17 cellular contexts compared by ENCODE assay signal in genomic region chr3:188979236-188979635, GRCh38.
DNase-seq lines count a peak whose midpoint lies in the region; ATAC-seq and TF ChIP-seq lines count a peak whose summit lies in the region.
"Had no signal": no experiment of that assay in that cellular context is flagged by ENCODE, and none has a peak within 500 bp of the region (broad histone marks: within the 10 kb centered on the region; RNA-seq: fewer than 3 reads in every experiment).

No MANE protein-coding gene starts in this region.

- ATAC-seq in right cardiac atrium: peak in 1 of 2 donors; percentile 38
- ATAC-seq: esophagus mucosa had no signal

- intact Hi-C loops in right cardiac atrium (cut with DNase I) (loop anchor here in 2 of 4 donors (10.0 kb wide), 2 partner anchors 156 to 166 kb away; no protein-coding TSS in a partner anchor), thyroid gland (cut with DNase I) (no loop called here)

- H2BK15ac ChIP-seq in mesendoderm (replicated peaks; ENCODE audit: low read depth): no peak overlapping the region

- H2AK5ac ChIP-seq in mesendoderm (ENCODE audit: low read length): no peak overlapping the region

- no peaks in the 10 kb centered on the region for H3K9me3 ChIP-seq in HAP-1
- H3K9me3 ChIP-seq in right cardiac atrium (ENCODE audit: control insufficient read depth, low read length): no peaks in the 10 kb centered on the region
- H3K9me3 ChIP-seq in thyroid gland: no peaks in the 10 kb centered on the region
- H3K9me3 ChIP-seq: BLaER1 treated with 17β-estradiol and CSF1 and Interleukin-3, amounts not matched to agents 10 nM and 100 nM; mucosa of descending colon; SJSA1 had no signal

- no peak overlapping the region for H3K27ac Mint-ChIP-seq in progenitor cell of endocrine pancreas
- H3K27ac Mint-ChIP-seq: stimulated activated naive CD8-positive, alpha-beta T cell treated with anti-CD3 and anti-CD28 coated beads, Interleukin-15, Interleukin-2, amounts not matched to agents 100 ng/mL and 50 ng/mL, for 24 hours had no signal

- no peak overlapping the region for H3K18ac ChIP-seq in mesendoderm (ENCODE audit: low read length)

- no peaks in the 10 kb centered on the region for H3K4me1 Mint-ChIP-seq in progenitor cell of endocrine pancreas (ENCODE audit: low read depth)

- no peak overlapping the region for H2BK5ac ChIP-seq in mesendoderm (ENCODE audit: low read length)

- no peak overlapping the region for H3K4me2 ChIP-seq in mesendoderm (ENCODE audit: low read length)
- H3K4me2 ChIP-seq: BLaER1 treated with 17β-estradiol and CSF1 and Interleukin-3, amounts not matched to agents 10 nM and 100 nM had no signal

- no peak for TF ChIP-seq POLR2A in thyroid gland (IDR thresholded peaks at IDR 0.05)

- H3K4me1 ChIP-seq in HAP-1: peaks cover 47% of the 10 kb centered on the region
- H3K4me1 ChIP-seq in right cardiac atrium (ENCODE audit: control insufficient read depth, insufficient read depth, low read length): peaks cover 3% of the 10 kb centered on the region
- peaks cover 18 to 25% of the 10 kb centered on the region in 2 donors for H3K4me1 ChIP-seq in thyroid gland
- H3K4me1 ChIP-seq in mesendoderm (ENCODE audit: control insufficient read depth, low read depth, low read length): no peaks in the 10 kb centered on the region

- H3K4me3 ChIP-seq in HAP-1 (no peak overlapping the region), right cardiac atrium (ENCODE audit: low read length) (no peak overlapping the region), thyroid gland (replicated peaks in 1 of 3) (no peak overlapping the region), mesendoderm (ENCODE audit: low read length) (no peak overlapping the region)
- H3K4me3 ChIP-seq: BLaER1 treated with 17β-estradiol and CSF1 and Interleukin-3, amounts not matched to agents 10 nM and 100 nM; mucosa of descending colon; SJSA1 had no signal

- no peak overlapping the region for H3K23ac ChIP-seq in mesendoderm (ENCODE audit: low read length)

- no peaks in the 10 kb centered on the region for H3K9me3 Mint-ChIP-seq in progenitor cell of endocrine pancreas (ENCODE audit: low read depth)
- H3K9me3 Mint-ChIP-seq: stimulated activated naive CD8-positive, alpha-beta T cell treated with anti-CD3 and anti-CD28 coated beads, Interleukin-15, Interleukin-2, amounts not matched to agents 100 ng/mL and 50 ng/mL, for 24 hours had no signal

- H3K27ac ChIP-seq in right cardiac atrium (ENCODE audit: low read length) (peak overlapping the region; percentile 26), thyroid gland (peak overlapping the region; percentile 49 to 83 (median 72)), mesendoderm (ENCODE audit: low read depth, low read length) (no peak overlapping the region)
- H3K27ac ChIP-seq: BLaER1 treated with 17β-estradiol and CSF1 and Interleukin-3, amounts not matched to agents 10 nM and 100 nM; brain microvascular endothelial cell; SJSA1 had no signal

- 68% methylated on average over 7 of the region's 7 CpGs for WGBS in right cardiac atrium
- 51 to 63% methylated on average over 7 of the region's 7 CpGs for WGBS in thyroid gland, 2 donors
- no CpG with 5 or more reads among the region's 7 CpGs for WGBS in mesendoderm (ENCODE audit: extremely low coverage, insufficient coverage, low lambda C conversion rate)

- no peak overlapping the region for H3K56ac ChIP-seq in mesendoderm (ENCODE audit: low read length)

- in situ Hi-C loops in HAP-1 (cut with MboI; ENCODE audit: low sequenced_read_pairs): no loop called here

- no peaks in the 10 kb centered on the region for H3K27me3 ChIP-seq in HAP-1 (ENCODE audit: low read depth)
- no peaks in the 10 kb centered on the region for H3K27me3 ChIP-seq in right cardiac atrium (ENCODE audit: control insufficient read depth, insufficient read depth)
- no peaks in the 10 kb centered on the region for H3K27me3 ChIP-seq in thyroid gland
- no peaks in the 10 kb centered on the region for H3K27me3 ChIP-seq in mesendoderm (ENCODE audit: insufficient read depth, low read length, poor library complexity)
- H3K27me3 ChIP-seq: BLaER1 treated with 17β-estradiol and CSF1 and Interleukin-3, amounts not matched to agents 10 nM and 100 nM; brain microvascular endothelial cell; SJSA1 had no signal

- TF ChIP-seq CTCF in thyroid gland (IDR thresholded peaks at IDR 0.05): no peak
- TF ChIP-seq CTCF in progenitor cell of endocrine pancreas (IDR thresholded peaks at IDR 0.05; ENCODE audit: unreplicated experiment): no peak

- no peak overlapping the region for H2BK120ac ChIP-seq in mesendoderm (ENCODE audit: low read depth, low read length)

- H4K8ac ChIP-seq in mesendoderm (ENCODE audit: low read depth, low read length): no peak overlapping the region

- no peak overlapping the region for H3K4ac ChIP-seq in mesendoderm (ENCODE audit: low read depth, low read length)

- H3K4me3 Mint-ChIP-seq in progenitor cell of endocrine pancreas (ENCODE audit: low read depth): no peak overlapping the region
- H3K4me3 Mint-ChIP-seq: stimulated activated naive CD8-positive, alpha-beta T cell treated with anti-CD3 and anti-CD28 coated beads, Interleukin-15, Interleukin-2, amounts not matched to agents 100 ng/mL and 50 ng/mL, for 24 hours had no signal

- H3K36me3 Mint-ChIP-seq in progenitor cell of endocrine pancreas (ENCODE audit: insufficient read depth): no peaks in the 10 kb centered on the region

- DNase-seq in HAP-1 (ENCODE audit: low spot score in 2 of 2): peak; percentile 47 to 95
- DNase-seq in NCI-H2081 (lab: John Stamatoyannopoulos, UW): peak; percentile 51 to 76
- no peak for DNase-seq in right cardiac atrium
- DNase-seq in thyroid gland: no peak
- DNase-seq in progenitor cell of endocrine pancreas (ENCODE audit: low spot score, unreplicated experiment): no peak
- DNase-seq in activated CD4-positive, CD25-positive, alpha-beta regulatory T cell treated with anti-CD3 and anti-CD28 coated beads, Interleukin-2, amount 50 U/mL, for 72 hours: no peak
- DNase-seq in mesendoderm: no peak
- DNase-seq: activated CD4-positive, alpha-beta T cell treated with anti-CD3 and anti-CD28 coated beads for 48 hours; activated naive CD4-positive, alpha-beta T cell treated with anti-CD3 and anti-CD28 coated beads, Interleukin-2, amount 50 U/mL, for 16 hours; DND-41; occipital lobe had no signal

- H3K79me2 ChIP-seq in mesendoderm (ENCODE audit: control insufficient read depth, insufficient read depth, low read length): no peaks in the 10 kb centered on the region

- H4K5ac ChIP-seq in mesendoderm (ENCODE audit: low read length): no peak overlapping the region

- H3K36me3 ChIP-seq in HAP-1 (replicated peaks) (no peaks in the 10 kb centered on the region), thyroid gland (no peaks in the 10 kb centered on the region), mesendoderm (ENCODE audit: control insufficient read depth, insufficient read depth, low read length) (no peaks in the 10 kb centered on the region)
- H3K36me3 ChIP-seq: BLaER1 treated with 17β-estradiol and CSF1 and Interleukin-3, amounts not matched to agents 10 nM and 100 nM; brain microvascular endothelial cell; SJSA1 had no signal

- no peak overlapping the region for H3K9ac ChIP-seq in mesendoderm (ENCODE audit: low read length)
- H3K9ac ChIP-seq: BLaER1 treated with 17β-estradiol and CSF1 and Interleukin-3, amounts not matched to agents 10 nM and 100 nM had no signal

- H3K27me3 Mint-ChIP-seq in progenitor cell of endocrine pancreas: peaks cover 2% of the 10 kb centered on the region

- H3K79me1 ChIP-seq in mesendoderm (ENCODE audit: low read length): no peaks in the 10 kb centered on the region

Comparison
In these comparisons a context has a peak if more than half of its experiments do, and no peak if none do; other contexts are left out.
1. DNase-seq: peak in HAP-1 (2 of 2) and NCI-H2081 (2 of 2); none in right cardiac atrium (0 of 3), thyroid gland (0 of 2), progenitor cell of endocrine pancreas (single experiment), activated CD4-positive, CD25-positive, alpha-beta regulatory T cell treated with anti-CD3 and anti-CD28 coated beads, Interleukin-2, amount 50 U/mL, for 72 hours (single experiment) and mesendoderm (single experiment).